19 cellular contexts compared by ENCODE assay signal in genomic region chr11:5339771-5340322, GRCh38. TPM values are rescaled to one million over a fixed set of nuclear protein-coding genes. Genes with fewer than 3 reads are reported as not detected.
DNase-seq lines count a peak whose midpoint lies in the region; ATAC-seq lines count a peak whose summit lies in the region.
"Had no signal": no experiment of that assay in that cellular context is flagged by ENCODE, and none has a peak within 500 bp of the region (broad histone marks: within the 10 kb centered on the region; RNA-seq: fewer than 3 reads in every experiment).

No MANE protein-coding gene starts in this region.

- no peak for DNase-seq in NCI-H2107 treated with DMSO at 0.1 percent for 48 hours (lab: John Stamatoyannopoulos, UW; ENCODE audit: unreplicated experiment)
- no peak for DNase-seq in occipital lobe (lab: John Stamatoyannopoulos, UW)
- no peak for DNase-seq in dedifferentiated amniotic fluid mesenchymal stem cell (ENCODE audit: extremely low spot score)
- no peak for DNase-seq in UCSD-AML1 (lab: John Stamatoyannopoulos, UW; ENCODE audit: unreplicated experiment)
- DNase-seq: activated CD4-positive, CD25-positive, alpha-beta regulatory T cell treated with anti-CD3 and anti-CD28 coated beads, Interleukin-2, amount 50 U/mL, for 72 hours; activated T-cell treated with anti-CD3 and anti-CD28 coated beads, Interleukin-2, amount 50 U/mL, for 1 hour; adrenal gland; GOT3; hypothalamus; left ventricle myocardium inferior; PC-9; retina; stimulated activated CD4-positive, alpha-beta T cell treated with anti-CD3 and anti-CD28 coated beads, Interleukin-1b, Interleukin-23, amount 100 ng/mL, for 48 hours; transverse colon had no signal

- ATAC-seq in GM18502 (IDR thresholded peaks at IDR 0.05; ENCODE audit: poor library complexity, unreplicated experiment) (peak; percentile 59), GM19438 (IDR thresholded peaks at IDR 0.05; ENCODE audit: low read depth, unreplicated experiment) (peak; percentile 81), HG02623 (IDR thresholded peaks at IDR 0.05; ENCODE audit: unreplicated experiment) (peak; percentile 63), HG03354 (IDR thresholded peaks at IDR 0.05; ENCODE audit: poor library complexity, severe bottlenecking, unreplicated experiment) (peak; percentile 81)
- ATAC-seq: esophagus mucosa had no signal

RNA-seq across cellular contexts. Expression of gene OR51B5, which starts 3.5 kb away (rescaled TPM):
- 0.47 TPM for total RNA-seq in occipital lobe
- total RNA-seq: esophagus mucosa, left ventricle myocardium inferior, transverse colon had no signal

RNA-seq across cellular contexts. Expression of gene OR51B6, which starts 11.5 kb away (rescaled TPM):
- total RNA-seq in occipital lobe: not detected
- total RNA-seq: adrenal gland, esophagus mucosa, left ventricle myocardium inferior, PC-9, transverse colon had no signal

RNA-seq across cellular contexts. Expression of gene OR51B2, which starts 15.8 kb away (rescaled TPM):
- total RNA-seq in occipital lobe: 0.78 TPM
- total RNA-seq: esophagus mucosa, left ventricle myocardium inferior, PC-9, transverse colon had no signal

RNA-seq across cellular contexts. Expression of gene OR51B4, which starts 38.1 kb away (rescaled TPM):
- 0.31 TPM for total RNA-seq in occipital lobe
- total RNA-seq: esophagus mucosa, left ventricle myocardium inferior, PC-9, transverse colon had no signal

RNA-seq across cellular contexts. Expression of gene OR51M1, which starts 43.8 kb away (rescaled TPM):
- not detected for total RNA-seq in occipital lobe
- total RNA-seq: adrenal gland, esophagus mucosa, left ventricle myocardium inferior, PC-9, transverse colon had no signal
